ENCODE assay signal across 9 cellular contexts in genomic region chr2:101518470-101519172, GRCh38. TPM values are rescaled to one million over a fixed set of nuclear protein-coding genes. Genes with fewer than 3 reads are reported as not detected.
DNase-seq lines count a peak whose midpoint lies in the region; ATAC-seq and TF ChIP-seq lines count a peak whose summit lies in the region.
"Had no signal": no experiment of that assay in that cellular context is flagged by ENCODE, and none has a peak within 500 bp of the region (broad histone marks: within the 10 kb centered on the region; RNA-seq: fewer than 3 reads in every experiment).

No MANE protein-coding gene starts in this region.

- H3K27ac ChIP-seq in ACC112 (ENCODE audit: low read depth, low read length) (peak overlapping the region; percentile 98), SK-N-SH (ENCODE audit: low read depth in 2 of 2, low read length in 1 of 2) (peak overlapping the region in 1 of 2 experiments; percentile 96; a peak in 2 of 4 replicates), psoas muscle (no peak overlapping the region)
- H3K27ac ChIP-seq: thoracic aorta had no signal

- ATAC-seq in psoas muscle (peak; percentile 76 to 94 (median 82)), GM18873 (IDR thresholded peaks at IDR 0.05; ENCODE audit: low FRiP score, unreplicated experiment) (no peak), GM19023 (IDR thresholded peaks at IDR 0.05; ENCODE audit: unreplicated experiment) (no peak)

- TF ChIP-seq EP300 in SK-N-SH (IDR thresholded peaks at IDR 0.05; ENCODE audit: borderline replicate concordance in 1 of 2, low read depth in 1 of 2, low read length in 1 of 2): no peak

- peak overlapping the region; percentile 48 for H3K4me3 ChIP-seq in ACC112 (ENCODE audit: low read depth, low read length)
- no peak overlapping the region for H3K4me3 ChIP-seq in SK-N-SH (ENCODE audit: low read depth in 2 of 2, low read length in 1 of 2)
- H3K4me3 ChIP-seq in psoas muscle: peak overlapping the region; percentile 12
- H3K4me3 ChIP-seq: thoracic aorta had no signal

- H3K27me3 ChIP-seq in ACC112 (ENCODE audit: insufficient read depth, low read length): no peaks in the 10 kb centered on the region
- H3K27me3 ChIP-seq in SK-N-SH (ENCODE audit: insufficient read depth): no peaks in the 10 kb centered on the region
- H3K27me3 ChIP-seq in psoas muscle (ENCODE audit: insufficient read depth in 3 of 3, low read length in 2 of 3): no peaks in the 10 kb centered on the region

- TF ChIP-seq RAD21 in SK-N-SH (IDR thresholded peaks at IDR 0.05; ENCODE audit: low read length): peak; percentile 78

- no peak overlapping the region for H3K27ac Mint-ChIP-seq in glutamatergic neuron (ENCODE audit: unreplicated experiment)

- CTCF ChIA-PET in SK-N-SH (lab: Yijun Ruan, JAX): interaction anchor here (0.6 to 3.8 kb wide), 11 partner anchors 9 to 722 kb away, joined by 3 to 21 read pairs (median 4); no protein-coding TSS in a partner anchor

- H3K4me3 Mint-ChIP-seq in glutamatergic neuron (ENCODE audit: unreplicated experiment): no peak overlapping the region

- no peaks in the 10 kb centered on the region for H3K9me3 ChIP-seq in SK-N-SH
- H3K9me3 ChIP-seq in psoas muscle: no peaks in the 10 kb centered on the region
- H3K9me3 ChIP-seq: thoracic aorta had no signal

- intact Hi-C loops in psoas muscle (cut with DNase I): loop anchor here in 1 of 2 donors (5.0 kb wide), 2 partner anchors 39 to 179 kb away; partner anchors contain the start of gene MAP4K4

- H3K4me1 Mint-ChIP-seq in glutamatergic neuron (ENCODE audit: low read depth, unreplicated experiment): no peaks in the 10 kb centered on the region

- peaks cover 31% of the 10 kb centered on the region for H3F3A ChIP-seq in SK-N-SH (replicated peaks; ENCODE audit: insufficient read depth)

- H3K4me2 ChIP-seq in SK-N-SH: peak overlapping the region; percentile 58

- H4K20me1 ChIP-seq in SK-N-SH (ENCODE audit: insufficient read depth): no peaks in the 10 kb centered on the region

- H3K36me3 Mint-ChIP-seq in glutamatergic neuron (ENCODE audit: unreplicated experiment): peaks cover 7% of the 10 kb centered on the region

- peaks cover 3% of the 10 kb centered on the region for H3K9me3 Mint-ChIP-seq in glutamatergic neuron (ENCODE audit: unreplicated experiment)

- H3K9me2 ChIP-seq in SK-N-SH: no peaks in the 10 kb centered on the region

- H2AFZ ChIP-seq in ACC112 (ENCODE audit: low read length, unreplicated experiment): peak overlapping the region; percentile 51
- H2AFZ ChIP-seq in SK-N-SH (ENCODE audit: low read depth): no peak overlapping the region; the same call in 1 of the 2 replicates

- no peaks in the 10 kb centered on the region for H3K27me3 Mint-ChIP-seq in glutamatergic neuron (ENCODE audit: unreplicated experiment)

- no peaks in the 10 kb centered on the region for H3K79me2 ChIP-seq in ACC112 (ENCODE audit: control insufficient read depth, insufficient read depth, low read length, unreplicated experiment)
- H3K79me2 ChIP-seq in SK-N-SH (ENCODE audit: insufficient read depth): no peaks in the 10 kb centered on the region

- peak; percentile 46 for TF ChIP-seq CTCF in SK-N-SH (IDR thresholded peaks at IDR 0.05)
- TF ChIP-seq CTCF in glutamatergic neuron (IDR thresholded peaks at IDR 0.05; ENCODE audit: partially characterized antibody, unreplicated experiment): no peak
- peak; percentile 40 for TF ChIP-seq CTCF in psoas muscle (IDR thresholded peaks at IDR 0.05)

- POLR2A ChIA-PET in SK-N-SH (lab: Yijun Ruan, JAX): no interaction called here

- peaks cover 7% of the 10 kb centered on the region; the same call in 1 of the 2 replicates for H3K36me3 ChIP-seq in ACC112 (ENCODE audit: insufficient read depth, low read length)
- no peaks in the 10 kb centered on the region for H3K36me3 ChIP-seq in SK-N-SH (replicated peaks in 1 of 2; ENCODE audit: control insufficient read depth in 1 of 2, insufficient read depth in 2 of 2, low read length in 1 of 2)
- H3K36me3 ChIP-seq in psoas muscle (ENCODE audit: insufficient read depth in 1 of 2, low read depth in 1 of 2): no peaks in the 10 kb centered on the region
- H3K36me3 ChIP-seq: thoracic aorta had no signal

- H3K4me1 ChIP-seq in ACC112 (ENCODE audit: control insufficient read depth, insufficient read depth, low read length, unreplicated experiment) (peaks cover 52% of the 10 kb centered on the region), SK-N-SH (ENCODE audit: control insufficient read depth in 1 of 2, insufficient read depth in 2 of 2, low read depth in 1 of 2, low read length in 1 of 2) (peaks cover 9 to 43% of the 10 kb centered on the region in 2 experiments; a peak in 3 of 4 replicates), psoas muscle (no peaks in the 10 kb centered on the region)

- DNase-seq in HCEC 1CT: peak; percentile 77
- DNase-seq in SK-N-SH: peak; percentile 59
- peak; percentile 33 for DNase-seq in glutamatergic neuron
- peak in 1 of 2 donors; percentile 33 for DNase-seq in psoas muscle
- DNase-seq in stimulated activated CD4-positive, alpha-beta T cell treated with anti-CD3 and anti-CD28 coated beads, Interleukin-12 subunit alpha, Interleukin-12 subunit beta, amount 100 ng/mL, for 4 hours: no peak

- WGBS in SK-N-SH (ENCODE audit: low lambda C conversion rate): 53% methylated on average over 12 of the region's 17 CpGs
- 37 to 44% (median 39%) methylated on average over 17 of the region's 17 CpGs for WGBS in psoas muscle, 3 donors

- peak overlapping the region; percentile 41; the same call in 1 of the 2 replicates for H3K9ac ChIP-seq in SK-N-SH

TF ChIP-seq in SK-N-SH, 30 proteins besides CTCF, POLR2A, EP300 and RAD21:
- no peak for TF ChIP-seq ZBTB33 (IDR thresholded peaks at IDR 0.05; ENCODE audit: borderline replicate concordance, low read depth)
- TF ChIP-seq MAX (IDR thresholded peaks at IDR 0.05; ENCODE audit: low read depth): peak; percentile 43; the same call in 1 of the 2 replicates
- peak; percentile 56; the same call in 1 of the 2 replicates for TF ChIP-seq PBX3 (IDR thresholded peaks at IDR 0.05)
- TF ChIP-seq SMC3 (IDR thresholded peaks at IDR 0.05; ENCODE audit: low read depth, low read length): peak; percentile 66
- TF ChIP-seq USF2 (IDR thresholded peaks at IDR 0.05; ENCODE audit: borderline replicate concordance, low read depth, low read length): no peak
TF ChIP-seq in SK-N-SH: peak in this region for 3.

RNA-seq across cellular contexts. Expression of gene RFX8, which starts 43.7 kb away (rescaled TPM):
- 0.07 and 0.11 TPM in 2 replicates for polyA plus RNA-seq in SK-N-SH (2012; rRNA removed)
- polyA plus RNA-seq in SK-N-SH (2012; cell fraction: cytosol; rRNA removed): 0.06 and 0.10 TPM in 2 replicates
- 0.32 and 1.1 TPM in 2 replicates for polyA plus RNA-seq in SK-N-SH (2012; cell fraction: nucleus; rRNA removed)
- 1.0 TPM for total RNA-seq in glutamatergic neuron (ENCODE audit: unreplicated experiment)
- under 1 TPM in 1 of 4 donors, not detected in 3; 0.12 TPM for total RNA-seq in psoas muscle
- under 1 TPM in 2 of 3 donors, not detected in 1; 0.03 to 0.29 TPM for polyA plus RNA-seq in psoas muscle

Comparison
In these comparisons a context has a peak if more than half of its experiments do, and no peak if none do; other contexts are left out.
1. H3K4me3 ChIP-seq: peak in ACC112 (single experiment) and psoas muscle (single experiment); none in SK-N-SH (0 of 2).
2. ATAC-seq: peak in psoas muscle (4 of 4); none in GM18873 (single experiment) and GM19023 (single experiment).